Comparison of ENCODE assay signal across 20 cellular contexts in genomic region chr1:63677497-63677896, GRCh38.
"Had no signal": no experiment of that assay in that cellular context is flagged by ENCODE, and none has a peak within 500 bp of the region (broad histone marks: within the 10 kb centered on the region; RNA-seq: fewer than 3 reads in every experiment).

No MANE protein-coding gene starts in this region.

- H3K27ac Mint-ChIP-seq: IgD-negative memory B cell had no signal

- ATAC-seq: K562, Panc1 had no signal

- H3K4me3 Mint-ChIP-seq: IgD-negative memory B cell had no signal

- H3K4me1 Mint-ChIP-seq: IgD-negative memory B cell had no signal

- H3K4me2 ChIP-seq: KMS-11 had no signal

- H3K9ac ChIP-seq: KMS-11 had no signal

- H3K4me3 ChIP-seq: K562 had no signal

- H3K27ac ChIP-seq: KMS-11, RWPE1 had no signal

- DNase-seq: Kasumi-1, MM.1S, NCI-H1092 treated with DMSO at 0.1 percent for 48 hours, NCI-H1436, NCI-H187, NCI-H2029, NCI-H2081 treated with DMSO at 0.1 percent for 48 hours, NCI-H2171, NCI-H226, NCI-H446, NCI-H510A, NCI-H524 treated with DMSO at 0.1 percent for 48 hours, NCI-H69, NCI-H774, SHP77 had no signal
